ENCODE assay signal across 1 cellular context in the genomic region with DNA sequence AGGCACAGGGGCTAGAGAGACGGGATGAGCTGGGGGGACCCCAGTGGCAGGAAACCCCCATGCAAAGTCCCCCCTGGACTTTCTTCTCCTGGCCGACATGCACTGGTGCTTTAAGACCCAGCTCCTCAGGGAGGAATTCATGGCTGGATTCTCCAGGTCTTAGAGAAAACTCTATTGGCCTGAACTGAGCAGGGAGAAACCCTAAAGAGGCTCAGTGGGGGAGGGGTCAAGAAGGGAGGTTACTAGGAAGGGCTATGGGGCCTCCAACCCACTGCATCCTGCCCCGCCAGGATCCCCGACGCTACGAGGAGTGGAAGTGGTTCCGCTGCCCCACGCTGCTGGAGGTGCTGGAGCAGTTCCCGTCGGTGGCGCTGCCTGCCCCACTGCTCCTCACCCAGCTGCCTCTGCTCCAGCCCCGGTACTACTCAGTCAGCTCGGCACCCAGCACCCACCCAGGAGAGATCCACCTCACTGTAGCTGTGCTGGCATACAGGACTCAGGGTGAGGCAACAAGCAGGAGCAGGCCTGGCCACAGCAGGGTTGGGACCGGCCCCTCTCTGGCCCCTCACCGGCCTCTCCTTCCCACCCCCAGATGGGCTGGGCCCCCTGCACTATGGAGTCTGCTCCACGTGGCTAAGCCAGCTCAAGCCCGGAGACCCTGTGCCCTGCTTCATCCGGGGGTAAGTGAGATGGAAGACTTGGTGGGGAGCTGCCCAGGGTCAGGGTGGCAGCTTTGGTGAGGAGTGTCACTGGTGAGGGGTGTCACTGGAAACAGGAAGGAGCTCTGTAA.
TF ChIP-seq lines count a peak whose summit lies in the region.

No MANE protein-coding gene starts in this region.

TF ChIP-seq in K562, 482 proteins besides CTCF, POLR2A, EP300 and RAD21 (continued from another document and continues in another):
- TF ChIP-seq, protein P1, sequence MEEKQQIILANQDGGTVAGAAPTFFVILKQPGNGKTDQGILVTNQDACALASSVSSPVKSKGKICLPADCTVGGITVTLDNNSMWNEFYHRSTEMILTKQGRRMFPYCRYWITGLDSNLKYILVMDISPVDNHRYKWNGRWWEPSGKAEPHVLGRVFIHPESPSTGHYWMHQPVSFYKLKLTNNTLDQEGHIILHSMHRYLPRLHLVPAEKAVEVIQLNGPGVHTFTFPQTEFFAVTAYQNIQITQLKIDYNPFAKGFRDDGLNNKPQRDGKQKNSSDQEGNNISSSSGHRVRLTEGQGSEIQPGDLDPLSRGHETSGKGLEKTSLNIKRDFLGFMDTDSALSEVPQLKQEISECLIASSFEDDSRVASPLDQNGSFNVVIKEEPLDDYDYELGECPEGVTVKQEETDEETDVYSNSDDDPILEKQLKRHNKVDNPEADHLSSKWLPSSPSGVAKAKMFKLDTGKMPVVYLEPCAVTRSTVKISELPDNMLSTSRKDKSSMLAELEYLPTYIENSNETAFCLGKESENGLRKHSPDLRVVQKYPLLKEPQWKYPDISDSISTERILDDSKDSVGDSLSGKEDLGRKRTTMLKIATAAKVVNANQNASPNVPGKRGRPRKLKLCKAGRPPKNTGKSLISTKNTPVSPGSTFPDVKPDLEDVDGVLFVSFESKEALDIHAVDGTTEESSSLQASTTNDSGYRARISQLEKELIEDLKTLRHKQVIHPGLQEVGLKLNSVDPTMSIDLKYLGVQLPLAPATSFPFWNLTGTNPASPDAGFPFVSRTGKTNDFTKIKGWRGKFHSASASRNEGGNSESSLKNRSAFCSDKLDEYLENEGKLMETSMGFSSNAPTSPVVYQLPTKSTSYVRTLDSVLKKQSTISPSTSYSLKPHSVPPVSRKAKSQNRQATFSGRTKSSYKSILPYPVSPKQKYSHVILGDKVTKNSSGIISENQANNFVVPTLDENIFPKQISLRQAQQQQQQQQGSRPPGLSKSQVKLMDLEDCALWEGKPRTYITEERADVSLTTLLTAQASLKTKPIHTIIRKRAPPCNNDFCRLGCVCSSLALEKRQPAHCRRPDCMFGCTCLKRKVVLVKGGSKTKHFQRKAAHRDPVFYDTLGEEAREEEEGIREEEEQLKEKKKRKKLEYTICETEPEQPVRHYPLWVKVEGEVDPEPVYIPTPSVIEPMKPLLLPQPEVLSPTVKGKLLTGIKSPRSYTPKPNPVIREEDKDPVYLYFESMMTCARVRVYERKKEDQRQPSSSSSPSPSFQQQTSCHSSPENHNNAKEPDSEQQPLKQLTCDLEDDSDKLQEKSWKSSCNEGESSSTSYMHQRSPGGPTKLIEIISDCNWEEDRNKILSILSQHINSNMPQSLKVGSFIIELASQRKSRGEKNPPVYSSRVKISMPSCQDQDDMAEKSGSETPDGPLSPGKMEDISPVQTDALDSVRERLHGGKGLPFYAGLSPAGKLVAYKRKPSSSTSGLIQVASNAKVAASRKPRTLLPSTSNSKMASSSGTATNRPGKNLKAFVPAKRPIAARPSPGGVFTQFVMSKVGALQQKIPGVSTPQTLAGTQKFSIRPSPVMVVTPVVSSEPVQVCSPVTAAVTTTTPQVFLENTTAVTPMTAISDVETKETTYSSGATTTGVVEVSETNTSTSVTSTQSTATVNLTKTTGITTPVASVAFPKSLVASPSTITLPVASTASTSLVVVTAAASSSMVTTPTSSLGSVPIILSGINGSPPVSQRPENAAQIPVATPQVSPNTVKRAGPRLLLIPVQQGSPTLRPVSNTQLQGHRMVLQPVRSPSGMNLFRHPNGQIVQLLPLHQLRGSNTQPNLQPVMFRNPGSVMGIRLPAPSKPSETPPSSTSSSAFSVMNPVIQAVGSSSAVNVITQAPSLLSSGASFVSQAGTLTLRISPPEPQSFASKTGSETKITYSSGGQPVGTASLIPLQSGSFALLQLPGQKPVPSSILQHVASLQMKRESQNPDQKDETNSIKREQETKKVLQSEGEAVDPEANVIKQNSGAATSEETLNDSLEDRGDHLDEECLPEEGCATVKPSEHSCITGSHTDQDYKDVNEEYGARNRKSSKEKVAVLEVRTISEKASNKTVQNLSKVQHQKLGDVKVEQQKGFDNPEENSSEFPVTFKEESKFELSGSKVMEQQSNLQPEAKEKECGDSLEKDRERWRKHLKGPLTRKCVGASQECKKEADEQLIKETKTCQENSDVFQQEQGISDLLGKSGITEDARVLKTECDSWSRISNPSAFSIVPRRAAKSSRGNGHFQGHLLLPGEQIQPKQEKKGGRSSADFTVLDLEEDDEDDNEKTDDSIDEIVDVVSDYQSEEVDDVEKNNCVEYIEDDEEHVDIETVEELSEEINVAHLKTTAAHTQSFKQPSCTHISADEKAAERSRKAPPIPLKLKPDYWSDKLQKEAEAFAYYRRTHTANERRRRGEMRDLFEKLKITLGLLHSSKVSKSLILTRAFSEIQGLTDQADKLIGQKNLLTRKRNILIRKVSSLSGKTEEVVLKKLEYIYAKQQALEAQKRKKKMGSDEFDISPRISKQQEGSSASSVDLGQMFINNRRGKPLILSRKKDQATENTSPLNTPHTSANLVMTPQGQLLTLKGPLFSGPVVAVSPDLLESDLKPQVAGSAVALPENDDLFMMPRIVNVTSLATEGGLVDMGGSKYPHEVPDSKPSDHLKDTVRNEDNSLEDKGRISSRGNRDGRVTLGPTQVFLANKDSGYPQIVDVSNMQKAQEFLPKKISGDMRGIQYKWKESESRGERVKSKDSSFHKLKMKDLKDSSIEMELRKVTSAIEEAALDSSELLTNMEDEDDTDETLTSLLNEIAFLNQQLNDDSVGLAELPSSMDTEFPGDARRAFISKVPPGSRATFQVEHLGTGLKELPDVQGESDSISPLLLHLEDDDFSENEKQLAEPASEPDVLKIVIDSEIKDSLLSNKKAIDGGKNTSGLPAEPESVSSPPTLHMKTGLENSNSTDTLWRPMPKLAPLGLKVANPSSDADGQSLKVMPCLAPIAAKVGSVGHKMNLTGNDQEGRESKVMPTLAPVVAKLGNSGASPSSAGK (IDR thresholded peaks at IDR 0.05) = peak; percentile 78
- no peak for TF ChIP-seq LARP7 (IDR thresholded peaks at IDR 0.05)
- no peak for TF ChIP-seq PURB (CRISPR knock-in tag; IDR thresholded peaks at IDR 0.05; ENCODE audit: low read depth)
- TF ChIP-seq, protein P2, sequence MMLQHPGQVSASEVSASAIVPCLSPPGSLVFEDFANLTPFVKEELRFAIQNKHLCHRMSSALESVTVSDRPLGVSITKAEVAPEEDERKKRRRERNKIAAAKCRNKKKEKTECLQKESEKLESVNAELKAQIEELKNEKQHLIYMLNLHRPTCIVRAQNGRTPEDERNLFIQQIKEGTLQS (IDR thresholded peaks at IDR 0.05) = no peak
- TF ChIP-seq, protein P2 (CRISPR knock-in tag; conservative IDR thresholded peaks at IDR 0.05) = no peak
- TF ChIP-seq, protein P3, sequence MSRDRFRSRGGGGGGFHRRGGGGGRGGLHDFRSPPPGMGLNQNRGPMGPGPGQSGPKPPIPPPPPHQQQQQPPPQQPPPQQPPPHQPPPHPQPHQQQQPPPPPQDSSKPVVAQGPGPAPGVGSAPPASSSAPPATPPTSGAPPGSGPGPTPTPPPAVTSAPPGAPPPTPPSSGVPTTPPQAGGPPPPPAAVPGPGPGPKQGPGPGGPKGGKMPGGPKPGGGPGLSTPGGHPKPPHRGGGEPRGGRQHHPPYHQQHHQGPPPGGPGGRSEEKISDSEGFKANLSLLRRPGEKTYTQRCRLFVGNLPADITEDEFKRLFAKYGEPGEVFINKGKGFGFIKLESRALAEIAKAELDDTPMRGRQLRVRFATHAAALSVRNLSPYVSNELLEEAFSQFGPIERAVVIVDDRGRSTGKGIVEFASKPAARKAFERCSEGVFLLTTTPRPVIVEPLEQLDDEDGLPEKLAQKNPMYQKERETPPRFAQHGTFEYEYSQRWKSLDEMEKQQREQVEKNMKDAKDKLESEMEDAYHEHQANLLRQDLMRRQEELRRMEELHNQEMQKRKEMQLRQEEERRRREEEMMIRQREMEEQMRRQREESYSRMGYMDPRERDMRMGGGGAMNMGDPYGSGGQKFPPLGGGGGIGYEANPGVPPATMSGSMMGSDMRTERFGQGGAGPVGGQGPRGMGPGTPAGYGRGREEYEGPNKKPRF (IDR thresholded peaks at IDR 0.05; ENCODE audit: low read depth, low read length) = no peak
- TF ChIP-seq SRF (CRISPR knock-in tag; IDR thresholded peaks at IDR 0.05) = peak; percentile 47 to 50; a peak in 2 of 4 replicates
- 0 out of 2 replicates have a peak, but pooled peaks have one; percentile 66 for TF ChIP-seq PHF21A (IDR thresholded peaks at IDR 0.05; ENCODE audit: borderline replicate concordance, low read depth)
- peak; percentile 30; the same call in 1 of the 2 replicates for TF ChIP-seq LEF1 (IDR thresholded peaks at IDR 0.05)
- TF ChIP-seq, protein P4, sequence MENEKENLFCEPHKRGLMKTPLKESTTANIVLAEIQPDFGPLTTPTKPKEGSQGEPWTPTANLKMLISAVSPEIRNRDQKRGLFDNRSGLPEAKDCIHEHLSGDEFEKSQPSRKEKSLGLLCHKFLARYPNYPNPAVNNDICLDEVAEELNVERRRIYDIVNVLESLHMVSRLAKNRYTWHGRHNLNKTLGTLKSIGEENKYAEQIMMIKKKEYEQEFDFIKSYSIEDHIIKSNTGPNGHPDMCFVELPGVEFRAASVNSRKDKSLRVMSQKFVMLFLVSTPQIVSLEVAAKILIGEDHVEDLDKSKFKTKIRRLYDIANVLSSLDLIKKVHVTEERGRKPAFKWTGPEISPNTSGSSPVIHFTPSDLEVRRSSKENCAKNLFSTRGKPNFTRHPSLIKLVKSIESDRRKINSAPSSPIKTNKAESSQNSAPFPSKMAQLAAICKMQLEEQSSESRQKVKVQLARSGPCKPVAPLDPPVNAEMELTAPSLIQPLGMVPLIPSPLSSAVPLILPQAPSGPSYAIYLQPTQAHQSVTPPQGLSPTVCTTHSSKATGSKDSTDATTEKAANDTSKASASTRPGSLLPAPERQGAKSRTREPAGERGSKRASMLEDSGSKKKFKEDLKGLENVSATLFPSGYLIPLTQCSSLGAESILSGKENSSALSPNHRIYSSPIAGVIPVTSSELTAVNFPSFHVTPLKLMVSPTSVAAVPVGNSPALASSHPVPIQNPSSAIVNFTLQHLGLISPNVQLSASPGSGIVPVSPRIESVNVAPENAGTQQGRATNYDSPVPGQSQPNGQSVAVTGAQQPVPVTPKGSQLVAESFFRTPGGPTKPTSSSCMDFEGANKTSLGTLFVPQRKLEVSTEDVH (IDR thresholded peaks at IDR 0.05; ENCODE audit: low read depth, partially characterized antibody) = no peak
- TF ChIP-seq KDM5B (IDR thresholded peaks at IDR 0.05; ENCODE audit: insufficient replicate concordance, low read depth, low read length) = no peak
- TF ChIP-seq SIRT6 (IDR thresholded peaks at IDR 0.05; ENCODE audit: low read depth, low read length) = no peak
- TF ChIP-seq KLF6 (CRISPR knock-in tag; IDR thresholded peaks at IDR 0.05; ENCODE audit: borderline replicate concordance) = peak; percentile 43; the same call in 1 of the 2 replicates
- no peak for TF ChIP-seq KDM1A (IDR thresholded peaks at IDR 0.05)
- TF ChIP-seq CBX2 (IDR thresholded peaks at IDR 0.05; ENCODE audit: insufficient read depth, low read length, poor library complexity, severe bottlenecking) = no peak
- TF ChIP-seq, protein P5, sequence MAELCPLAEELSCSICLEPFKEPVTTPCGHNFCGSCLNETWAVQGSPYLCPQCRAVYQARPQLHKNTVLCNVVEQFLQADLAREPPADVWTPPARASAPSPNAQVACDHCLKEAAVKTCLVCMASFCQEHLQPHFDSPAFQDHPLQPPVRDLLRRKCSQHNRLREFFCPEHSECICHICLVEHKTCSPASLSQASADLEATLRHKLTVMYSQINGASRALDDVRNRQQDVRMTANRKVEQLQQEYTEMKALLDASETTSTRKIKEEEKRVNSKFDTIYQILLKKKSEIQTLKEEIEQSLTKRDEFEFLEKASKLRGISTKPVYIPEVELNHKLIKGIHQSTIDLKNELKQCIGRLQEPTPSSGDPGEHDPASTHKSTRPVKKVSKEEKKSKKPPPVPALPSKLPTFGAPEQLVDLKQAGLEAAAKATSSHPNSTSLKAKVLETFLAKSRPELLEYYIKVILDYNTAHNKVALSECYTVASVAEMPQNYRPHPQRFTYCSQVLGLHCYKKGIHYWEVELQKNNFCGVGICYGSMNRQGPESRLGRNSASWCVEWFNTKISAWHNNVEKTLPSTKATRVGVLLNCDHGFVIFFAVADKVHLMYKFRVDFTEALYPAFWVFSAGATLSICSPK (IDR thresholded peaks at IDR 0.05; ENCODE audit: borderline replicate concordance) = no peak
- peak; percentile 78 for TF ChIP-seq SP1 (CRISPR knock-in tag; IDR thresholded peaks at IDR 0.05)
- TF ChIP-seq ZNF121 (CRISPR knock-in tag; conservative IDR thresholded peaks at IDR 0.05) = no peak
- no peak; the same call in 1 of the 2 replicates for TF ChIP-seq DMBX1 (CRISPR knock-in tag; IDR thresholded peaks at IDR 0.05; ENCODE audit: borderline replicate concordance)
- no peak for TF ChIP-seq CSDE1 (IDR thresholded peaks at IDR 0.05)
- TF ChIP-seq, protein P6, sequence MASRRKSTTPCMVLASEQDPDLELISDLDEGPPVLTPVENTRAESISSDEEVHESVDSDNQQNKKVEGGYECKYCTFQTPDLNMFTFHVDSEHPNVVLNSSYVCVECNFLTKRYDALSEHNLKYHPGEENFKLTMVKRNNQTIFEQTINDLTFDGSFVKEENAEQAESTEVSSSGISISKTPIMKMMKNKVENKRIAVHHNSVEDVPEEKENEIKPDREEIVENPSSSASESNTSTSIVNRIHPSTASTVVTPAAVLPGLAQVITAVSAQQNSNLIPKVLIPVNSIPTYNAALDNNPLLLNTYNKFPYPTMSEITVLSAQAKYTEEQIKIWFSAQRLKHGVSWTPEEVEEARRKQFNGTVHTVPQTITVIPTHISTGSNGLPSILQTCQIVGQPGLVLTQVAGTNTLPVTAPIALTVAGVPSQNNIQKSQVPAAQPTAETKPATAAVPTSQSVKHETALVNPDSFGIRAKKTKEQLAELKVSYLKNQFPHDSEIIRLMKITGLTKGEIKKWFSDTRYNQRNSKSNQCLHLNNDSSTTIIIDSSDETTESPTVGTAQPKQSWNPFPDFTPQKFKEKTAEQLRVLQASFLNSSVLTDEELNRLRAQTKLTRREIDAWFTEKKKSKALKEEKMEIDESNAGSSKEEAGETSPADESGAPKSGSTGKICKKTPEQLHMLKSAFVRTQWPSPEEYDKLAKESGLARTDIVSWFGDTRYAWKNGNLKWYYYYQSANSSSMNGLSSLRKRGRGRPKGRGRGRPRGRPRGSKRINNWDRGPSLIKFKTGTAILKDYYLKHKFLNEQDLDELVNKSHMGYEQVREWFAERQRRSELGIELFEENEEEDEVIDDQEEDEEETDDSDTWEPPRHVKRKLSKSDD (conservative IDR thresholded peaks at IDR 0.05; ENCODE audit: low read length) = no peak
- TF ChIP-seq CAMTA2 (CRISPR knock-in tag; conservative IDR thresholded peaks at IDR 0.05) = no peak; the same call in 1 of the 2 replicates
